ENCODE assay signal across 20 cellular contexts in genomic region chr2:30981101-30981500, GRCh38.
DNase-seq lines count a peak whose midpoint lies in the region; TF ChIP-seq lines count a peak whose summit lies in the region.
"Had no signal": no experiment of that assay in that cellular context is flagged by ENCODE, and none has a peak within 500 bp of the region (broad histone marks: within the 10 kb centered on the region; RNA-seq: fewer than 3 reads in every experiment).

No MANE protein-coding gene starts in this region.

- H3K36me3 ChIP-seq in hepatocyte (replicated peaks; ENCODE audit: insufficient read depth, low read depth) (no peaks in the 10 kb centered on the region), sigmoid colon (no peaks in the 10 kb centered on the region), testis (ENCODE audit: low read depth, missing control alignments) (no peaks in the 10 kb centered on the region), spleen (no peaks in the 10 kb centered on the region)

- no peak overlapping the region for H3K4me2 ChIP-seq in hepatocyte
- H3K4me2 ChIP-seq: A549 had no signal

- H3K27me3 ChIP-seq in hepatocyte (no peaks in the 10 kb centered on the region), sigmoid colon (no peaks in the 10 kb centered on the region), testis (no peaks in the 10 kb centered on the region), spleen (replicated peaks in 1 of 7) (no peaks in the 10 kb centered on the region)

- no peak for TF ChIP-seq EP300 in sigmoid colon (IDR thresholded peaks at IDR 0.05)

- H3K4me3 ChIP-seq in HFF-Myc (replicated peaks; ENCODE audit: low read depth, low read length): no peak overlapping the region
- H3K4me3 ChIP-seq in hepatocyte: no peak overlapping the region
- no peak overlapping the region for H3K4me3 ChIP-seq in sigmoid colon
- H3K4me3 ChIP-seq in testis: no peak overlapping the region
- no peak overlapping the region for H3K4me3 ChIP-seq in spleen
- H3K4me3 ChIP-seq: A549 had no signal

- H3K4me1 ChIP-seq in hepatocyte (ENCODE audit: insufficient read depth) (peaks cover 7% of the 10 kb centered on the region), sigmoid colon (peaks cover 0 to 33% (median 27%) of the 10 kb centered on the region in 4 donors), testis (peaks cover 31% of the 10 kb centered on the region), spleen (peaks cover 0 to 5% (median 0%) of the 10 kb centered on the region in 6 donors)

- WGBS in hepatocyte (ENCODE audit: low lambda C conversion rate, missing lambda C conversion rate): 36% methylated on average over 3 of the region's 3 CpGs
- WGBS in sigmoid colon, 2 donors: 70 to 81% methylated on average over 3 of the region's 3 CpGs
- WGBS in testis, 2 donors: 41 to 76% methylated on average over 3 of the region's 3 CpGs
- WGBS in spleen, 5 donors: 77 to 92% (median 83%) methylated on average over 3 of the region's 3 CpGs

- TF ChIP-seq POLR2A in sigmoid colon (IDR thresholded peaks at IDR 0.05) (no peak), testis (IDR thresholded peaks at IDR 0.05) (no peak), spleen (IDR thresholded peaks at IDR 0.05) (no peak)

- no peaks in the 10 kb centered on the region for H4K20me1 ChIP-seq in hepatocyte (ENCODE audit: insufficient read depth, poor library complexity, severe bottlenecking)

- DNase-seq in HFF-Myc (ENCODE audit: extremely low read depth, low read depth) (peak; percentile 32), astrocyte of the hippocampus (ENCODE audit: low read depth, low spot score) (peak; percentile 36), hepatocyte (ENCODE audit: low spot score) (peak; percentile 22), sigmoid colon (no peak), testis (no peak), spleen (no peak)
- DNase-seq in activated T-cell treated with anti-CD3 and anti-CD28 coated beads, Interleukin-2, amount 50 U/mL, for 24 hours: no peak
- DNase-seq: C1 segment of cervical spinal cord; CD8-positive, alpha-beta memory T cell; DMS79; KBM-7; MV-4-11; NCI-H1694 treated with DMSO at 0.1 percent for 48 hours; NCI-H2107; NCI-H510A; NCI-H774; OCI-M1; RPMI8226; SHP77 treated with DMSO at 0.1 percent for 48 hours had no signal

- H3K9me3 ChIP-seq in hepatocyte (ENCODE audit: low read depth) (no peaks in the 10 kb centered on the region), sigmoid colon (no peaks in the 10 kb centered on the region), testis (no peaks in the 10 kb centered on the region), spleen (no peaks in the 10 kb centered on the region)
- H3K9me3 ChIP-seq: A549 had no signal

- H3K27me3 Mint-ChIP-seq in activated T-cell treated with anti-CD3 and anti-CD28 coated beads, Interleukin-2, amount 50 U/mL, for 24 hours: peaks cover 8% of the 10 kb centered on the region

- H3K4me1 Mint-ChIP-seq in activated T-cell treated with anti-CD3 and anti-CD28 coated beads, Interleukin-2, amount 50 U/mL, for 24 hours (ENCODE audit: low read depth): peaks cover 2% of the 10 kb centered on the region
- H3K4me1 Mint-ChIP-seq: CD8-positive, alpha-beta memory T cell had no signal

- H3K79me2 ChIP-seq in hepatocyte: no peaks in the 10 kb centered on the region

- H3K36me3 Mint-ChIP-seq in activated T-cell treated with anti-CD3 and anti-CD28 coated beads, Interleukin-2, amount 50 U/mL, for 24 hours (ENCODE audit: low read depth): no peaks in the 10 kb centered on the region
- H3K36me3 Mint-ChIP-seq: CD8-positive, alpha-beta memory T cell had no signal

- no peak overlapping the region for H3K4me3 Mint-ChIP-seq in activated T-cell treated with anti-CD3 and anti-CD28 coated beads, Interleukin-2, amount 50 U/mL, for 24 hours
- H3K4me3 Mint-ChIP-seq: CD8-positive, alpha-beta memory T cell had no signal

- TF ChIP-seq CTCF in HFF-Myc (IDR thresholded peaks at IDR 0.05; ENCODE audit: low read depth, low read length, missing control alignments) (no peak), hepatocyte (IDR thresholded peaks at IDR 0.05; ENCODE audit: poor library complexity) (no peak), sigmoid colon (IDR thresholded peaks at IDR 0.05) (no peak), testis (IDR thresholded peaks at IDR 0.05) (no peak), spleen (IDR thresholded peaks at IDR 0.05 in 8 of 11, conservative IDR thresholded peaks at IDR 0.05 in 3 of 11) (no peak)

- H2AFZ ChIP-seq in hepatocyte: no peak overlapping the region

- H3K27ac ChIP-seq in hepatocyte: peak overlapping the region; percentile 38
- peak overlapping the region in 3 of 4 donors; percentile 39 to 74 (median 73) for H3K27ac ChIP-seq in sigmoid colon
- H3K27ac ChIP-seq in testis: peak overlapping the region in 1 of 2 donors; percentile 13
- no peak overlapping the region for H3K27ac ChIP-seq in spleen
- H3K27ac ChIP-seq: A549 had no signal

- H3K9me3 Mint-ChIP-seq in activated T-cell treated with anti-CD3 and anti-CD28 coated beads, Interleukin-2, amount 50 U/mL, for 24 hours: no peaks in the 10 kb centered on the region
- H3K9me3 Mint-ChIP-seq: CD8-positive, alpha-beta memory T cell had no signal

- H3K9me2 ChIP-seq in hepatocyte (replicated peaks; ENCODE audit: insufficient read depth): no peaks in the 10 kb centered on the region

- intact Hi-C loops in sigmoid colon (cut with DNase I) (no loop called here), testis (cut with DNase I; ENCODE audit: low total_unique reads) (no loop called here), spleen (cut with DNase I; ENCODE audit: low total_unique reads) (no loop called here)

- H3K27ac Mint-ChIP-seq in activated T-cell treated with anti-CD3 and anti-CD28 coated beads, Interleukin-2, amount 50 U/mL, for 24 hours: no peak overlapping the region
- H3K27ac Mint-ChIP-seq: CD8-positive, alpha-beta memory T cell had no signal

Comparison
In these comparisons a context has a peak if more than half of its experiments do, and no peak if none do; other contexts are left out.
1. DNase-seq: peak in HFF-Myc (single experiment), astrocyte of the hippocampus (single experiment) and hepatocyte (single experiment); none in sigmoid colon (single experiment), testis (single experiment), activated T-cell treated with anti-CD3 and anti-CD28 coated beads, Interleukin-2, amount 50 U/mL, for 24 hours (single experiment) and spleen (single experiment).
2. H3K27ac ChIP-seq: peak in hepatocyte (single experiment) and sigmoid colon (3 of 4); none in spleen (0 of 8).